8 cellular contexts compared by ENCODE assay signal in genomic region chr14:74955229-74955999, GRCh38. TPM values are rescaled to one million over a fixed set of nuclear protein-coding genes. Genes with fewer than 3 reads are reported as not detected.
DNase-seq lines count a peak whose midpoint lies in the region; ATAC-seq, FAIRE-seq and TF ChIP-seq lines count a peak whose summit lies in the region.

Gene PGF, minus strand, starts transcription at chr14:74955597. Its CDS starts 355 bp downstream, at chr14:74955242.

- no TSS peak for BruUV-seq in PC-3 (replicated peaks; lab: Mats Ljungman, UMichigan)

- no peaks in the 10 kb centered on the region for H4K20me1 ChIP-seq in PC-3 (ENCODE audit: low read length)
- no peaks in the 10 kb centered on the region for H4K20me1 ChIP-seq in astrocyte (ENCODE audit: insufficient read depth, low read length)

- H3K79me2 ChIP-seq in PC-3 (ENCODE audit: low read length) (no peaks in the 10 kb centered on the region), astrocyte (ENCODE audit: insufficient read depth, low read length) (peaks cover 10% of the 10 kb centered on the region)

- no peaks in the 10 kb centered on the region for H3K9me3 ChIP-seq in PC-3 (ENCODE audit: low read length)
- no peaks in the 10 kb centered on the region for H3K9me3 ChIP-seq in astrocyte (ENCODE audit: insufficient read depth, low read depth, low read length)
- H3K9me3 ChIP-seq in right cardiac atrium (ENCODE audit: control insufficient read depth, low read length) = no peaks in the 10 kb centered on the region

- TF ChIP-seq CTCF in PC-3 (conservative IDR thresholded peaks at IDR 0.05; ENCODE audit: low read depth, low read length) = no peak
- TF ChIP-seq CTCF in astrocyte (IDR thresholded peaks at IDR 0.05; ENCODE audit: insufficient read depth, low read depth, low read length) = no peak

- peak within 1 kb of the TSS; percentile 56 for H3K4me3 ChIP-seq in PC-3 (ENCODE audit: low read length)
- peak within 1 kb of the TSS; percentile 59 for H3K4me3 ChIP-seq in astrocyte (ENCODE audit: insufficient read depth, low read depth, low read length)
- H3K4me3 ChIP-seq in right cardiac atrium (ENCODE audit: low read length) = peak within 1 kb of the TSS; percentile 48

- peak within 1 kb of the TSS; percentile 75 for H3K4me2 ChIP-seq in PC-3 (ENCODE audit: low read length)
- peak within 1 kb of the TSS; percentile 88 for H3K4me2 ChIP-seq in astrocyte (ENCODE audit: low read length)

- H3K27me3 ChIP-seq in PC-3 (ENCODE audit: low read length) (no peaks in the 10 kb centered on the region), astrocyte (ENCODE audit: insufficient read depth, low read length) (no peaks in the 10 kb centered on the region), right cardiac atrium (ENCODE audit: control insufficient read depth, insufficient read depth) (no peaks in the 10 kb centered on the region)

- H3F3A ChIP-seq in PC-3 (ENCODE audit: low read length, unreplicated experiment) = no peaks in the 10 kb centered on the region

- H3K9ac ChIP-seq in PC-3 (ENCODE audit: low read length) (no peak within 1 kb of the TSS), astrocyte (ENCODE audit: low read length) (peak within 1 kb of the TSS; percentile 75)

- no peaks in the 10 kb centered on the region for H3K9me3 Mint-ChIP-seq in astrocyte (ENCODE audit: unreplicated experiment)

- no peaks in the 10 kb centered on the region for H3K36me3 ChIP-seq in PC-3 (ENCODE audit: low read depth, low read length)
- H3K36me3 ChIP-seq in astrocyte (ENCODE audit: insufficient read depth, low read length) = no peaks in the 10 kb centered on the region

- H3K4me1 ChIP-seq in PC-3 (ENCODE audit: insufficient read depth, low read length) (peaks cover 11% of the 10 kb centered on the region), astrocyte (ENCODE audit: insufficient read depth, low read length) (peaks cover 10% of the 10 kb centered on the region), right cardiac atrium (ENCODE audit: control insufficient read depth, insufficient read depth, low read length) (no peaks in the 10 kb centered on the region)

- no peaks in the 10 kb centered on the region; the same call in 1 of the 2 replicates for H3K9me2 ChIP-seq in PC-3 (replicated peaks; ENCODE audit: low read length)

- intact Hi-C loops in PC-3 (cut with micrococcal nuclease) = no loop called here
- intact Hi-C loops in right cardiac atrium (cut with DNase I) = no loop called here

- WGBS in right cardiac atrium = 4% methylated on average over 73 of the region's 73 CpGs

- CTCF ChIA-PET in PC-3 (lab: Charles Lee) = interaction anchor here (0.7 kb wide), 1 partner anchor 47 kb away, joined by 3 read pairs; the partner anchor contains the start of gene EIF2B2

- ATAC-seq in GM21381 (IDR thresholded peaks at IDR 0.05; ENCODE audit: unreplicated experiment) = peak; percentile 59
- peak; percentile 59 for ATAC-seq in PC-3
- ATAC-seq in right cardiac atrium = peak; percentile 78 to 80
- no peak for ATAC-seq in GM21423 (IDR thresholded peaks at IDR 0.05; ENCODE audit: unreplicated experiment)

- POLR2A ChIA-PET in PC-3 (lab: Charles Lee; ENCODE audit: unreplicated experiment) = no interaction called here

- H2AFZ ChIP-seq in PC-3 (ENCODE audit: low read length) (peak within 1 kb of the TSS; percentile 76), astrocyte (ENCODE audit: low read depth, low read length) (peak within 1 kb of the TSS; percentile 80)

- FAIRE-seq in astrocyte (lab: Jason Lieb, UNC) = no peak

- H3K27ac ChIP-seq in PC-3 (ENCODE audit: low read length) (no peak within 1 kb of the TSS), astrocyte (ENCODE audit: low read depth, low read length) (no peak within 1 kb of the TSS), right cardiac atrium (ENCODE audit: low read length) (no peak within 1 kb of the TSS)

- H3K27ac Mint-ChIP-seq in astrocyte (ENCODE audit: unreplicated experiment) = no peak within 1 kb of the TSS

- H3K4me3 Mint-ChIP-seq in astrocyte (ENCODE audit: unreplicated experiment) = peak within 1 kb of the TSS; percentile 6

- DNase-seq in AG20443 (ENCODE audit: low spot score) = peak; percentile 90
- DNase-seq in PC-3 = peak; percentile 15
- DNase-seq in astrocyte (ENCODE audit: low read depth) = no peak
- peak; percentile 76 to 91 (median 90) for DNase-seq in right cardiac atrium
- no peak for DNase-seq in pulmonary artery endothelial cell (ENCODE audit: low read depth, low spot score)
- DNase-seq in activated gamma-delta T cell treated with Interleukin-2 at 50 U/mL for 16 hours = no peak

- H3K36me3 Mint-ChIP-seq in astrocyte (ENCODE audit: low read depth, unreplicated experiment) = no peaks in the 10 kb centered on the region

- H3K4me1 Mint-ChIP-seq in astrocyte (ENCODE audit: low read depth, unreplicated experiment) = peaks cover 9% of the 10 kb centered on the region

- peaks cover 7% of the 10 kb centered on the region for H3K27me3 Mint-ChIP-seq in astrocyte (ENCODE audit: low read depth, unreplicated experiment)

RNA-seq across cellular contexts. Expression of gene PGF, which starts in this region (rescaled TPM):
- total RNA-seq in PC-3 (2014; rRNA removed) = 0.26 and 1.5 TPM in 2 replicates
- total RNA-seq in astrocyte = 2.5 and 3.5 TPM in 2 replicates
- total RNA-seq in right cardiac atrium = 1 to 10 TPM; 2.9 to 5.9 (median 4.1) TPM
- 4.3 TPM for polyA plus RNA-seq in right cardiac atrium
- 209 and 564 TPM in 2 replicates for total RNA-seq in pulmonary artery endothelial cell

Comparison
In these comparisons a context has a peak if more than half of its experiments do, and no peak if none do; other contexts are left out.
1. RNA of gene PGF (total RNA-seq): 209 to 564 TPM in pulmonary artery endothelial cell; 2.9 to 5.9 TPM in right cardiac atrium, 2.5 to 3.5 TPM in astrocyte and 0.26 to 1.5 TPM in PC-3; every median in the first group is over 10 times any median in the second.
2. DNase-seq: peak in AG20443 (single experiment), PC-3 (single experiment) and right cardiac atrium (3 of 3); none in astrocyte (single experiment), pulmonary artery endothelial cell (single experiment) and activated gamma-delta T cell treated with Interleukin-2 at 50 U/mL for 16 hours (single experiment).
3. Peak in every context shown above with its lines, with median percentiles within 50 percentile points of each other: H3K4me3 ChIP-seq.